ENCODE assay signal across 8 cellular contexts in genomic region chr18:48947583-48947982, GRCh38. TPM values are rescaled to one million over a fixed set of nuclear protein-coding genes. Genes with fewer than 3 reads are reported as not detected.
A peak's percentile ranks its signal among the peaks of the same experiment; 100 is the strongest.
DNase-seq lines count a peak whose midpoint lies in the region; ATAC-seq and TF ChIP-seq lines count a peak whose summit lies in the region.

No MANE protein-coding gene starts in this region.

- H3K27me3 Mint-ChIP-seq in activated T-helper 1 cell treated with anti-CD3 and anti-CD28 coated beads, Interleukin-12 subunit alpha, Interleukin-12 subunit beta, Interleukin-2, Interleukin-4 antibody, amounts not matched to agents 30 ng/mL and 10 ng/mL and 1 ng/mL, durations not matched to agents 14 hours and 24 hours and 36 hours (ENCODE audit: insufficient read depth), result peaks cover 3% of the 10 kb centered on the region

- no peaks in the 10 kb centered on the region for H3K9me3 ChIP-seq in iPS-18a (ENCODE audit: control insufficient read depth, low read depth, low read length)
- H3K9me3 ChIP-seq in spleen, result no peaks in the 10 kb centered on the region

- H3K27me3 ChIP-seq in iPS-18a (ENCODE audit: control insufficient read depth, insufficient read depth, low read length), result peaks cover 39% of the 10 kb centered on the region
- peaks cover 0 to 12% (median 0%) of the 10 kb centered on the region in 7 donors for H3K27me3 ChIP-seq in spleen (replicated peaks in 1 of 7)

- peaks cover 68% of the 10 kb centered on the region for H3K4me1 Mint-ChIP-seq in activated T-helper 1 cell treated with anti-CD3 and anti-CD28 coated beads, Interleukin-12 subunit alpha, Interleukin-12 subunit beta, Interleukin-2, Interleukin-4 antibody, amounts not matched to agents 30 ng/mL and 10 ng/mL and 1 ng/mL, durations not matched to agents 14 hours and 24 hours and 36 hours (ENCODE audit: low read depth)

- TF ChIP-seq POLR2A in spleen (IDR thresholded peaks at IDR 0.05), result no peak

- no peak for ATAC-seq in HG03108 (IDR thresholded peaks at IDR 0.05; ENCODE audit: unreplicated experiment)

- 46 to 66% (median 50%) methylated on average over 3 of the region's 3 CpGs for WGBS in spleen, 5 donors

- no peak overlapping the region for H3K27ac ChIP-seq in iPS-18a (ENCODE audit: low read length)
- H3K27ac ChIP-seq in spleen, result peak overlapping the region in 7 of 8 donors; percentile 74 to 97 (median 94)

- DNase-seq in NCI-H2196 (lab: John Stamatoyannopoulos, UW; ENCODE audit: unreplicated experiment) (peak; percentile 11), NCI-H2196 treated with DMSO at 0.1 percent for 48 hours (lab: John Stamatoyannopoulos, UW; ENCODE audit: unreplicated experiment) (no peak), spleen (no peak), ecto neural progenitor cell (ENCODE audit: low spot score) (no peak), CD1c-positive myeloid dendritic cell (ENCODE audit: extremely low spot score) (no peak)
- DNase-seq in activated T-helper 1 cell treated with anti-CD3 and anti-CD28 coated beads, Interleukin-12 subunit alpha, Interleukin-12 subunit beta, Interleukin-2, Interleukin-4 antibody, amounts not matched to agents 30 ng/mL and 10 ng/mL and 1 ng/mL, durations not matched to agents 14 hours and 24 hours and 36 hours (ENCODE audit: low spot score), result no peak

- H3K9me3 Mint-ChIP-seq in activated T-helper 1 cell treated with anti-CD3 and anti-CD28 coated beads, Interleukin-12 subunit alpha, Interleukin-12 subunit beta, Interleukin-2, Interleukin-4 antibody, amounts not matched to agents 30 ng/mL and 10 ng/mL and 1 ng/mL, durations not matched to agents 14 hours and 24 hours and 36 hours, result no peaks in the 10 kb centered on the region

- peak overlapping the region; percentile 95 for H3K4me3 ChIP-seq in iPS-18a (ENCODE audit: low read length)
- peak overlapping the region in 7 of 8 donors; percentile 60 to 90 (median 78) for H3K4me3 ChIP-seq in spleen

- H3K9ac ChIP-seq in iPS-18a (ENCODE audit: low read length), result no peak overlapping the region

- H3K27ac Mint-ChIP-seq in activated T-helper 1 cell treated with anti-CD3 and anti-CD28 coated beads, Interleukin-12 subunit alpha, Interleukin-12 subunit beta, Interleukin-2, Interleukin-4 antibody, amounts not matched to agents 30 ng/mL and 10 ng/mL and 1 ng/mL, durations not matched to agents 14 hours and 24 hours and 36 hours, result no peak overlapping the region

- intact Hi-C loops in activated T-helper 1 cell treated with anti-CD3 and anti-CD28 coated beads, Interleukin-12 subunit alpha, Interleukin-12 subunit beta, Interleukin-2, Interleukin-4 antibody, amounts not matched to agents 30 ng/mL and 10 ng/mL and 1 ng/mL, durations not matched to agents 14 hours and 24 hours and 36 hours (cut with micrococcal nuclease), result loop anchor here (5.0 to 10.0 kb wide), 2 partner anchors 865 to 1337 kb away; partner anchors contain the start of genes ACAA2, CXXC1 and MBD1
- intact Hi-C loops in spleen (cut with DNase I; ENCODE audit: low total_unique reads), result no loop called here

- H3K36me3 Mint-ChIP-seq in activated T-helper 1 cell treated with anti-CD3 and anti-CD28 coated beads, Interleukin-12 subunit alpha, Interleukin-12 subunit beta, Interleukin-2, Interleukin-4 antibody, amounts not matched to agents 30 ng/mL and 10 ng/mL and 1 ng/mL, durations not matched to agents 14 hours and 24 hours and 36 hours (ENCODE audit: low read depth), result peaks cover 60% of the 10 kb centered on the region

- H3K4me1 ChIP-seq in iPS-18a (ENCODE audit: control insufficient read depth, low read depth, low read length) (peaks cover 17% of the 10 kb centered on the region), spleen (peaks cover 41 to 94% (median 77%) of the 10 kb centered on the region in 6 donors)

- TF ChIP-seq CTCF in spleen (IDR thresholded peaks at IDR 0.05 in 8 of 11, conservative IDR thresholded peaks at IDR 0.05 in 3 of 11), result no peak

- H3K36me3 ChIP-seq in iPS-18a (ENCODE audit: control insufficient read depth, low read depth, low read length) (no peaks in the 10 kb centered on the region), spleen (peaks cover 0 to 36% (median 0%) of the 10 kb centered on the region in 6 donors)

- H3K4me3 Mint-ChIP-seq in activated T-helper 1 cell treated with anti-CD3 and anti-CD28 coated beads, Interleukin-12 subunit alpha, Interleukin-12 subunit beta, Interleukin-2, Interleukin-4 antibody, amounts not matched to agents 30 ng/mL and 10 ng/mL and 1 ng/mL, durations not matched to agents 14 hours and 24 hours and 36 hours, result peak overlapping the region; percentile 99

RNA-seq across cellular contexts. Expression of gene SMAD7, which starts 3.2 kb away (rescaled TPM):
- 26.7 and 26.8 TPM in 2 replicates for total RNA-seq in activated T-helper 1 cell treated with anti-CD3 and anti-CD28 coated beads, Interleukin-12 subunit alpha, Interleukin-12 subunit beta, Interleukin-2, Interleukin-4 antibody, amounts not matched to agents 30 ng/mL and 10 ng/mL and 1 ng/mL, durations not matched to agents 14 hours and 24 hours and 36 hours
- 10 to 100 TPM; 14.3 to 21.2 (median 16.2) TPM for total RNA-seq in spleen
- polyA plus RNA-seq in spleen, result 1 to 10 TPM; 2.5 to 5.4 (median 4.6) TPM
